1 cellular context compared by ENCODE assay signal in genomic region chr1:165875604-165876003, GRCh38.
TF ChIP-seq lines count a peak whose summit lies in the region.

No MANE protein-coding gene starts in this region.

TF ChIP-seq in A549, 52 proteins besides CTCF, POLR2A, EP300 and RAD21 (continued from another document):
- TF ChIP-seq REST (IDR thresholded peaks at IDR 0.05) (no peak), EHF (CRISPR knock-in tag; IDR thresholded peaks at IDR 0.05) (no peak), HOXA7 (CRISPR knock-in tag; IDR thresholded peaks at IDR 0.05) (no peak), HOXB13 (CRISPR knock-in tag; IDR thresholded peaks at IDR 0.05; ENCODE audit: low read depth) (no peak)
TF ChIP-seq in A549: peak in this region for 0.
